Comparison of ENCODE assay signal across 9 cellular contexts in genomic region chr14:76919431-76919810, GRCh38.
DNase-seq lines count a peak whose midpoint lies in the region; ATAC-seq and TF ChIP-seq lines count a peak whose summit lies in the region.
"Had no signal": no experiment of that assay in that cellular context is flagged by ENCODE, and none has a peak within 500 bp of the region (broad histone marks: within the 10 kb centered on the region; RNA-seq: fewer than 3 reads in every experiment).

No MANE protein-coding gene starts in this region.

- peak overlapping the region; percentile 92 for H3K27ac Mint-ChIP-seq in neural crest cell (ENCODE audit: unreplicated experiment)

- no peaks in the 10 kb centered on the region for H4K20me1 ChIP-seq in PC-3 (ENCODE audit: low read length)

- intact Hi-C loops in PC-3 (cut with micrococcal nuclease) = loop anchor here (1.0 to 2.0 kb wide), 2 partner anchors 28 to 43 kb away; no protein-coding TSS in a partner anchor

- H3K36me3 Mint-ChIP-seq in neural crest cell (ENCODE audit: low read depth) = no peaks in the 10 kb centered on the region

- H3K79me2 ChIP-seq in PC-3 (ENCODE audit: low read length) = no peaks in the 10 kb centered on the region

- H3K9me2 ChIP-seq in PC-3 (replicated peaks; ENCODE audit: low read length) = no peaks in the 10 kb centered on the region

- no peaks in the 10 kb centered on the region for H3K27me3 Mint-ChIP-seq in neural crest cell (ENCODE audit: low read depth)

- H3K9me3 ChIP-seq in AG04450 (ENCODE audit: control insufficient read depth, insufficient read depth, low read length) (no peaks in the 10 kb centered on the region), PC-3 (ENCODE audit: low read length) (no peaks in the 10 kb centered on the region)

- peak overlapping the region; percentile 74 for H3K4me2 ChIP-seq in PC-3 (ENCODE audit: low read length)

- CTCF ChIA-PET in AG04450 (lab: Charles Lee) = interaction anchor here (0.6 to 7.1 kb wide), 9 partner anchors 34 to 150 kb away, joined by 3 to 91 read pairs (median 3); no protein-coding TSS in a partner anchor
- CTCF ChIA-PET in PC-3 (lab: Charles Lee) = interaction anchor here (1.3 to 3.1 kb wide), 5 partner anchors 28 to 151 kb away, joined by 3 to 10 read pairs (median 4); no protein-coding TSS in a partner anchor

- ATAC-seq in PC-3 = peak; percentile 9
- ATAC-seq in GM21717 (IDR thresholded peaks at IDR 0.05; ENCODE audit: unreplicated experiment) = no peak
- ATAC-seq in HG02884 (IDR thresholded peaks at IDR 0.05; ENCODE audit: unreplicated experiment) = no peak

- H3F3A ChIP-seq in PC-3 (ENCODE audit: low read length, unreplicated experiment) = peaks cover 6% of the 10 kb centered on the region

- DNase-seq in AG04450 (ENCODE audit: low read depth, low spot score) (no peak), PC-3 (peak; percentile 73), epithelial cell of esophagus (ENCODE audit: low read depth) (peak; percentile 18), neural crest cell (ENCODE audit: low read depth, low spot score) (no peak), epidermal melanocyte (ENCODE audit: insufficient read length, low spot score) (no peak), NCI-H1694 (lab: John Stamatoyannopoulos, UW) (no peak)
- DNase-seq: effector CD8-positive, alpha-beta T cell had no signal

- H3K9me3 Mint-ChIP-seq in neural crest cell = no peaks in the 10 kb centered on the region

- peaks cover 88% of the 10 kb centered on the region for H3K4me1 Mint-ChIP-seq in neural crest cell

- H3K4me1 ChIP-seq in PC-3 (ENCODE audit: insufficient read depth, low read length) = peaks cover 55% of the 10 kb centered on the region

- TSS peak; percentile 95 for BruUV-seq in PC-3 (replicated peaks; lab: Mats Ljungman, UMichigan)

- H3K36me3 ChIP-seq in PC-3 (ENCODE audit: low read depth, low read length) = no peaks in the 10 kb centered on the region

- peak overlapping the region; percentile 80 for H3K9ac ChIP-seq in PC-3 (ENCODE audit: low read length)

- H3K27ac ChIP-seq in AG04450 (ENCODE audit: low read depth, low read length) (peak overlapping the region; percentile 98), PC-3 (ENCODE audit: low read length) (peak overlapping the region; percentile 97)

- H3K27me3 ChIP-seq in AG04450 (ENCODE audit: control insufficient read depth, insufficient read depth, low read length) (no peaks in the 10 kb centered on the region), PC-3 (ENCODE audit: low read length) (no peaks in the 10 kb centered on the region)

- H2AFZ ChIP-seq in PC-3 (ENCODE audit: low read length) = peak overlapping the region; percentile 63

- POLR2A ChIA-PET in AG04450 (lab: Yijun Ruan, JAX) (interaction anchor here (0.6 to 4.2 kb wide), 19 partner anchors 15 to 132 kb away, joined by 3 to 45 read pairs (median 15); partner anchors contain the start of gene IRF2BPL), PC-3 (lab: Charles Lee; ENCODE audit: unreplicated experiment) (interaction anchor here (0.6 to 1.4 kb wide), 4 partner anchors 28 to 144 kb away, joined by 3 to 6 read pairs (median 6); no protein-coding TSS in a partner anchor)

- H3K4me3 ChIP-seq in AG04450 (ENCODE audit: low read depth, low read length) (peak overlapping the region; percentile 15), PC-3 (ENCODE audit: low read length) (peak overlapping the region; percentile 28; the same call in 1 of the 2 replicates), epithelial cell of esophagus (ENCODE audit: low read length) (no peak overlapping the region)

- TF ChIP-seq CTCF in AG04450 (IDR thresholded peaks at IDR 0.05; ENCODE audit: low read depth, low read length) (no peak), PC-3 (conservative IDR thresholded peaks at IDR 0.05; ENCODE audit: low read depth, low read length) (no peak), epithelial cell of esophagus (IDR thresholded peaks at IDR 0.05; ENCODE audit: insufficient read depth, low read depth, low read length, missing control alignments) (no peak), neural crest cell (conservative IDR thresholded peaks at IDR 0.05) (no peak)

- H3K4me3 Mint-ChIP-seq in neural crest cell = peak overlapping the region; percentile 75

Comparison
In these comparisons a context has a peak if more than half of its experiments do, and no peak if none do; other contexts are left out.
1. DNase-seq: peak in PC-3 (single experiment) and epithelial cell of esophagus (single experiment); none in AG04450 (single experiment), neural crest cell (single experiment), epidermal melanocyte (single experiment) and NCI-H1694 (single experiment).